1 cellular context compared by ENCODE assay signal in the genomic region with DNA sequence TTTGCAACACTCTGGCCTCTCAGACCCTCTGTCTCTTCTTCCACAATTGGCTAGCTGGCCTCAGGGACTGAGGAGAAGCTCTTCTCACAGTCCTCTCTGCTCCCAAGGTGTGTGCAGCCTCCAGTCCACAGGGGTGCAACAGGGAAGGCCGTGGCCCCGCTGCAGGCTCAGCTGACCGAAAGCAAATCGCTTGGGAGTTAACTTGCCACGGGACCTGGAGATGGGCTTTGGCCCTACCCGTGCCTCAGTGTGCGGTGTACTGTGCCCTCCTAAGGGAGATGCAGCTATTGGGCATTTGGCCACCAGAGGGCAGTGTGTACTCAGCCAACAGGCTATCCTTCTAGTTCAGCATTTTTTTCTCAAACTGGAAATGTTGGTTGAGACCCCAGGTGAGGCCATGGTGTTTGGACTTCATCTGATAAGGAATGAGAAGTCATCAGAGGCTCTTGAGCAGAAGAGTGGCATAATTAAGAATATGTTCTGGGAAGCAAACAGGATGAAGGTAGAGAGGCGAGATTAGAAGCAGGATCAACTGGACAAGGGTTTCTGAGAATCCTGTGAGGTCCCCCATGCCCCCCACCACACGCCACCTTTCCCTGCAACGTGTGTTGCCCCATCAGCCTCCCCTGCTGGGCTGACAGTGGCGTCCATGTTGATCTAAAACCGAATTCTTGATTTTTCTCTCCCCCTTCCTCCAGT.
TF ChIP-seq lines count a peak whose summit lies in the region.

No MANE protein-coding gene starts in this region.

TF ChIP-seq in K562, 482 proteins besides CTCF, POLR2A, EP300 and RAD21 (continued from another document and continues in another):
- TF ChIP-seq, protein P1, sequence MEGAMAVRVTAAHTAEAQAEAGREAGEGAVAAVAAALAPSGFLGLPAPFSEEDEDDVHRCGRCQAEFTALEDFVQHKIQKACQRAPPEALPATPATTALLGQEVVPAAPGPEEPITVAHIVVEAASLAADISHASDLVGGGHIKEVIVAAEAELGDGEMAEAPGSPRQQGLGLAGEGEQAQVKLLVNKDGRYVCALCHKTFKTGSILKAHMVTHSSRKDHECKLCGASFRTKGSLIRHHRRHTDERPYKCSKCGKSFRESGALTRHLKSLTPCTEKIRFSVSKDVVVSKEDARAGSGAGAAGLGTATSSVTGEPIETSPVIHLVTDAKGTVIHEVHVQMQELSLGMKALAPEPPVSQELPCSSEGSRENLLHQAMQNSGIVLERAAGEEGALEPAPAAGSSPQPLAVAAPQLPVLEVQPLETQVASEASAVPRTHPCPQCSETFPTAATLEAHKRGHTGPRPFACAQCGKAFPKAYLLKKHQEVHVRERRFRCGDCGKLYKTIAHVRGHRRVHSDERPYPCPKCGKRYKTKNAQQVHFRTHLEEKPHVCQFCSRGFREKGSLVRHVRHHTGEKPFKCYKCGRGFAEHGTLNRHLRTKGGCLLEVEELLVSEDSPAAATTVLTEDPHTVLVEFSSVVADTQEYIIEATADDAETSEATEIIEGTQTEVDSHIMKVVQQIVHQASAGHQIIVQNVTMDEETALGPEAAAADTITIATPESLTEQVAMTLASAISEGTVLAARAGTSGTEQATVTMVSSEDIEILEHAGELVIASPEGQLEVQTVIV (CRISPR knock-in tag; IDR thresholded peaks at IDR 0.05; ENCODE audit: borderline replicate concordance), result no peak
- TF ChIP-seq, protein P2, sequence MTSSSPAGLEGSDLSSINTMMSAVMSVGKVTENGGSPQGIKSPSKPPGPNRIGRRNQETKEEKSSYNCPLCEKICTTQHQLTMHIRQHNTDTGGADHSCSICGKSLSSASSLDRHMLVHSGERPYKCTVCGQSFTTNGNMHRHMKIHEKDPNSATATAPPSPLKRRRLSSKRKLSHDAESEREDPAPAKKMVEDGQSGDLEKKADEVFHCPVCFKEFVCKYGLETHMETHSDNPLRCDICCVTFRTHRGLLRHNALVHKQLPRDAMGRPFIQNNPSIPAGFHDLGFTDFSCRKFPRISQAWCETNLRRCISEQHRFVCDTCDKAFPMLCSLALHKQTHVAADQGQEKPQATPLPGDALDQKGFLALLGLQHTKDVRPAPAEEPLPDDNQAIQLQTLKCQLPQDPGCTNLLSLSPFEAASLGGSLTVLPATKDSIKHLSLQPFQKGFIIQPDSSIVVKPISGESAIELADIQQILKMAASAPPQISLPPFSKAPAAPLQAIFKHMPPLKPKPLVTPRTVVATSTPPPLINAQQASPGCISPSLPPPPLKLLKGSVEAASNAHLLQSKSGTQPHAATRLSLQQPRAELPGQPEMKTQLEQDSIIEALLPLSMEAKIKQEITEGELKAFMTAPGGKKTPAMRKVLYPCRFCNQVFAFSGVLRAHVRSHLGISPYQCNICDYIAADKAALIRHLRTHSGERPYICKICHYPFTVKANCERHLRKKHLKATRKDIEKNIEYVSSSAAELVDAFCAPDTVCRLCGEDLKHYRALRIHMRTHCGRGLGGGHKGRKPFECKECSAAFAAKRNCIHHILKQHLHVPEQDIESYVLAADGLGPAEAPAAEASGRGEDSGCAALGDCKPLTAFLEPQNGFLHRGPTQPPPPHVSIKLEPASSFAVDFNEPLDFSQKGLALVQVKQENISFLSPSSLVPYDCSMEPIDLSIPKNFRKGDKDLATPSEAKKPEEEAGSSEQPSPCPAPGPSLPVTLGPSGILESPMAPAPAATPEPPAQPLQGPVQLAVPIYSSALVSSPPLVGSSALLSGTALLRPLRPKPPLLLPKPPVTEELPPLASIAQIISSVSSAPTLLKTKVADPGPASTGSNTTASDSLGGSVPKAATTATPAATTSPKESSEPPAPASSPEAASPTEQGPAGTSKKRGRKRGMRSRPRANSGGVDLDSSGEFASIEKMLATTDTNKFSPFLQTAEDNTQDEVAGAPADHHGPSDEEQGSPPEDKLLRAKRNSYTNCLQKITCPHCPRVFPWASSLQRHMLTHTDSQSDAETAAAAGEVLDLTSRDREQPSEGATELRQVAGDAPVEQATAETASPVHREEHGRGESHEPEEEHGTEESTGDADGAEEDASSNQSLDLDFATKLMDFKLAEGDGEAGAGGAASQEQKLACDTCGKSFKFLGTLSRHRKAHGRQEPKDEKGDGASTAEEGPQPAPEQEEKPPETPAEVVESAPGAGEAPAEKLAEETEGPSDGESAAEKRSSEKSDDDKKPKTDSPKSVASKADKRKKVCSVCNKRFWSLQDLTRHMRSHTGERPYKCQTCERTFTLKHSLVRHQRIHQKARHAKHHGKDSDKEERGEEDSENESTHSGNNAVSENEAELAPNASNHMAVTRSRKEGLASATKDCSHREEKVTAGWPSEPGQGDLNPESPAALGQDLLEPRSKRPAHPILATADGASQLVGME (CRISPR knock-in tag; IDR thresholded peaks at IDR 0.05), result no peak
- TF ChIP-seq FIP1L1 (IDR thresholded peaks at IDR 0.05; ENCODE audit: low read depth, low read length, poor library complexity, severe bottlenecking), result no peak
- TF ChIP-seq THRAP3 (IDR thresholded peaks at IDR 0.05; ENCODE audit: borderline replicate concordance), result no peak
- peak; percentile 95 for TF ChIP-seq ARID2 (IDR thresholded peaks at IDR 0.05)
- no peak for TF ChIP-seq ZBED1 (IDR thresholded peaks at IDR 0.05)
- TF ChIP-seq MECOM (CRISPR knock-in tag; IDR thresholded peaks at IDR 0.05), result 0 out of 2 replicates have a peak, but pooled peaks have one; percentile 15
- no peak for TF ChIP-seq TSC22D4 (tag; IDR thresholded peaks at IDR 0.05)
- no peak for TF ChIP-seq ZNF79 (CRISPR knock-in tag; IDR thresholded peaks at IDR 0.05; ENCODE audit: low read depth)
- TF ChIP-seq, protein P3, sequence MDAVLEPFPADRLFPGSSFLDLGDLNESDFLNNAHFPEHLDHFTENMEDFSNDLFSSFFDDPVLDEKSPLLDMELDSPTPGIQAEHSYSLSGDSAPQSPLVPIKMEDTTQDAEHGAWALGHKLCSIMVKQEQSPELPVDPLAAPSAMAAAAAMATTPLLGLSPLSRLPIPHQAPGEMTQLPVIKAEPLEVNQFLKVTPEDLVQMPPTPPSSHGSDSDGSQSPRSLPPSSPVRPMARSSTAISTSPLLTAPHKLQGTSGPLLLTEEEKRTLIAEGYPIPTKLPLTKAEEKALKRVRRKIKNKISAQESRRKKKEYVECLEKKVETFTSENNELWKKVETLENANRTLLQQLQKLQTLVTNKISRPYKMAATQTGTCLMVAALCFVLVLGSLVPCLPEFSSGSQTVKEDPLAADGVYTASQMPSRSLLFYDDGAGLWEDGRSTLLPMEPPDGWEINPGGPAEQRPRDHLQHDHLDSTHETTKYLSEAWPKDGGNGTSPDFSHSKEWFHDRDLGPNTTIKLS (IDR thresholded peaks at IDR 0.05; ENCODE audit: borderline replicate concordance, low read depth), result no peak
- TF ChIP-seq, protein P4, sequence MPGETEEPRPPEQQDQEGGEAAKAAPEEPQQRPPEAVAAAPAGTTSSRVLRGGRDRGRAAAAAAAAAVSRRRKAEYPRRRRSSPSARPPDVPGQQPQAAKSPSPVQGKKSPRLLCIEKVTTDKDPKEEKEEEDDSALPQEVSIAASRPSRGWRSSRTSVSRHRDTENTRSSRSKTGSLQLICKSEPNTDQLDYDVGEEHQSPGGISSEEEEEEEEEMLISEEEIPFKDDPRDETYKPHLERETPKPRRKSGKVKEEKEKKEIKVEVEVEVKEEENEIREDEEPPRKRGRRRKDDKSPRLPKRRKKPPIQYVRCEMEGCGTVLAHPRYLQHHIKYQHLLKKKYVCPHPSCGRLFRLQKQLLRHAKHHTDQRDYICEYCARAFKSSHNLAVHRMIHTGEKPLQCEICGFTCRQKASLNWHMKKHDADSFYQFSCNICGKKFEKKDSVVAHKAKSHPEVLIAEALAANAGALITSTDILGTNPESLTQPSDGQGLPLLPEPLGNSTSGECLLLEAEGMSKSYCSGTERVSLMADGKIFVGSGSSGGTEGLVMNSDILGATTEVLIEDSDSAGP (CRISPR knock-in tag; IDR thresholded peaks at IDR 0.05), result no peak
- no peak for TF ChIP-seq PTBP1 (IDR thresholded peaks at IDR 0.05; ENCODE audit: low read depth, low read length)
- TF ChIP-seq RCOR1 (IDR thresholded peaks at IDR 0.05; ENCODE audit: borderline replicate concordance in 1 of 2, low read depth in 2 of 2, low read length in 2 of 2), result peak in 1 of 2 experiments; percentile 44; a peak in 1 of 4 replicates
- TF ChIP-seq HNRNPL (IDR thresholded peaks at IDR 0.05; ENCODE audit: low read depth, low read length), result no peak
- TF ChIP-seq, protein P5, sequence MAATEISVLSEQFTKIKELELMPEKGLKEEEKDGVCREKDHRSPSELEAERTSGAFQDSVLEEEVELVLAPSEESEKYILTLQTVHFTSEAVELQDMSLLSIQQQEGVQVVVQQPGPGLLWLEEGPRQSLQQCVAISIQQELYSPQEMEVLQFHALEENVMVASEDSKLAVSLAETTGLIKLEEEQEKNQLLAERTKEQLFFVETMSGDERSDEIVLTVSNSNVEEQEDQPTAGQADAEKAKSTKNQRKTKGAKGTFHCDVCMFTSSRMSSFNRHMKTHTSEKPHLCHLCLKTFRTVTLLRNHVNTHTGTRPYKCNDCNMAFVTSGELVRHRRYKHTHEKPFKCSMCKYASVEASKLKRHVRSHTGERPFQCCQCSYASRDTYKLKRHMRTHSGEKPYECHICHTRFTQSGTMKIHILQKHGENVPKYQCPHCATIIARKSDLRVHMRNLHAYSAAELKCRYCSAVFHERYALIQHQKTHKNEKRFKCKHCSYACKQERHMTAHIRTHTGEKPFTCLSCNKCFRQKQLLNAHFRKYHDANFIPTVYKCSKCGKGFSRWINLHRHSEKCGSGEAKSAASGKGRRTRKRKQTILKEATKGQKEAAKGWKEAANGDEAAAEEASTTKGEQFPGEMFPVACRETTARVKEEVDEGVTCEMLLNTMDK (IDR thresholded peaks at IDR 0.05; ENCODE audit: borderline replicate concordance, insufficient read depth, low read depth, low read length, poor library complexity, severe bottlenecking), result no peak
- no peak for TF ChIP-seq SRSF9 (IDR thresholded peaks at IDR 0.05; ENCODE audit: borderline replicate concordance, low read depth, low read length)
- no peak for TF ChIP-seq ZNF76 (CRISPR knock-in tag; IDR thresholded peaks at IDR 0.05; ENCODE audit: borderline replicate concordance)
- no peak for TF ChIP-seq SIN3A (IDR thresholded peaks at IDR 0.05; ENCODE audit: borderline replicate concordance in 2 of 2, control insufficient read depth in 1 of 2, low read depth in 2 of 2, low read length in 2 of 2)
- no peak for TF ChIP-seq ZNF77 (CRISPR knock-in tag; IDR thresholded peaks at IDR 0.05)
- TF ChIP-seq, protein P6, sequence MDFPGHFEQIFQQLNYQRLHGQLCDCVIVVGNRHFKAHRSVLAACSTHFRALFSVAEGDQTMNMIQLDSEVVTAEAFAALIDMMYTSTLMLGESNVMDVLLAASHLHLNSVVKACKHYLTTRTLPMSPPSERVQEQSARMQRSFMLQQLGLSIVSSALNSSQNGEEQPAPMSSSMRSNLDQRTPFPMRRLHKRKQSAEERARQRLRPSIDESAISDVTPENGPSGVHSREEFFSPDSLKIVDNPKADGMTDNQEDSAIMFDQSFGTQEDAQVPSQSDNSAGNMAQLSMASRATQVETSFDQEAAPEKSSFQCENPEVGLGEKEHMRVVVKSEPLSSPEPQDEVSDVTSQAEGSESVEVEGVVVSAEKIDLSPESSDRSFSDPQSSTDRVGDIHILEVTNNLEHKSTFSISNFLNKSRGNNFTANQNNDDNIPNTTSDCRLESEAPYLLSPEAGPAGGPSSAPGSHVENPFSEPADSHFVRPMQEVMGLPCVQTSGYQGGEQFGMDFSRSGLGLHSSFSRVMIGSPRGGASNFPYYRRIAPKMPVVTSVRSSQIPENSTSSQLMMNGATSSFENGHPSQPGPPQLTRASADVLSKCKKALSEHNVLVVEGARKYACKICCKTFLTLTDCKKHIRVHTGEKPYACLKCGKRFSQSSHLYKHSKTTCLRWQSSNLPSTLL (IDR thresholded peaks at IDR 0.05), result no peak
- no peak for TF ChIP-seq ZNF263 (CRISPR knock-in tag; IDR thresholded peaks at IDR 0.05; ENCODE audit: borderline replicate concordance)
- TF ChIP-seq FOXJ2 (tag; IDR thresholded peaks at IDR 0.05), result no peak
- TF ChIP-seq CCNT2 (IDR thresholded peaks at IDR 0.05; ENCODE audit: borderline replicate concordance, extremely low read depth, insufficient read length, low read depth, low read length), result no peak
- TF ChIP-seq, protein P7, sequence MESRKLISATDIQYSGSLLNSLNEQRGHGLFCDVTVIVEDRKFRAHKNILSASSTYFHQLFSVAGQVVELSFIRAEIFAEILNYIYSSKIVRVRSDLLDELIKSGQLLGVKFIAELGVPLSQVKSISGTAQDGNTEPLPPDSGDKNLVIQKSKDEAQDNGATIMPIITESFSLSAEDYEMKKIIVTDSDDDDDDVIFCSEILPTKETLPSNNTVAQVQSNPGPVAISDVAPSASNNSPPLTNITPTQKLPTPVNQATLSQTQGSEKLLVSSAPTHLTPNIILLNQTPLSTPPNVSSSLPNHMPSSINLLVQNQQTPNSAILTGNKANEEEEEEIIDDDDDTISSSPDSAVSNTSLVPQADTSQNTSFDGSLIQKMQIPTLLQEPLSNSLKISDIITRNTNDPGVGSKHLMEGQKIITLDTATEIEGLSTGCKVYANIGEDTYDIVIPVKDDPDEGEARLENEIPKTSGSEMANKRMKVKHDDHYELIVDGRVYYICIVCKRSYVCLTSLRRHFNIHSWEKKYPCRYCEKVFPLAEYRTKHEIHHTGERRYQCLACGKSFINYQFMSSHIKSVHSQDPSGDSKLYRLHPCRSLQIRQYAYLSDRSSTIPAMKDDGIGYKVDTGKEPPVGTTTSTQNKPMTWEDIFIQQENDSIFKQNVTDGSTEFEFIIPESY (CRISPR knock-in tag; IDR thresholded peaks at IDR 0.05), result 0 out of 2 replicates have a peak, but pooled peaks have one; percentile 18
- TF ChIP-seq ZEB2 (IDR thresholded peaks at IDR 0.05), result no peak
- no peak for TF ChIP-seq ZBTB17 (CRISPR knock-in tag; IDR thresholded peaks at IDR 0.05)
- TF ChIP-seq PHF21A (IDR thresholded peaks at IDR 0.05; ENCODE audit: borderline replicate concordance, low read depth), result no peak
- TF ChIP-seq ZNF316 (IDR thresholded peaks at IDR 0.05), result peak; percentile 61; the same call in 1 of the 2 replicates
- TF ChIP-seq, protein P8, sequence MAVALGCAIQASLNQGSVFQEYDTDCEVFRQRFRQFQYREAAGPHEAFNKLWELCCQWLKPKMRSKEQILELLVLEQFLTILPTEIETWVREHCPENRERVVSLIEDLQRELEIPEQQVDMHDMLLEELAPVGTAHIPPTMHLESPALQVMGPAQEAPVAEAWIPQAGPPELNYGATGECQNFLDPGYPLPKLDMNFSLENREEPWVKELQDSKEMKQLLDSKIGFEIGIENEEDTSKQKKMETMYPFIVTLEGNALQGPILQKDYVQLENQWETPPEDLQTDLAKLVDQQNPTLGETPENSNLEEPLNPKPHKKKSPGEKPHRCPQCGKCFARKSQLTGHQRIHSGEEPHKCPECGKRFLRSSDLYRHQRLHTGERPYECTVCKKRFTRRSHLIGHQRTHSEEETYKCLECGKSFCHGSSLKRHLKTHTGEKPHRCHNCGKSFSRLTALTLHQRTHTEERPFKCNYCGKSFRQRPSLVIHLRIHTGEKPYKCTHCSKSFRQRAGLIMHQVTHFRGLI (CRISPR knock-in tag; IDR thresholded peaks at IDR 0.05), result no peak
- no peak for TF ChIP-seq ELF1 (tag; IDR thresholded peaks at IDR 0.05)
- TF ChIP-seq ILF3 (IDR thresholded peaks at IDR 0.05; ENCODE audit: borderline replicate concordance), result no peak
- no peak for TF ChIP-seq STAT5B (CRISPR knock-in tag; IDR thresholded peaks at IDR 0.05)
- TF ChIP-seq RB1 (IDR thresholded peaks at IDR 0.05; ENCODE audit: low read depth), result peak; percentile 53; the same call in 1 of the 2 replicates
- TF ChIP-seq, protein P9, sequence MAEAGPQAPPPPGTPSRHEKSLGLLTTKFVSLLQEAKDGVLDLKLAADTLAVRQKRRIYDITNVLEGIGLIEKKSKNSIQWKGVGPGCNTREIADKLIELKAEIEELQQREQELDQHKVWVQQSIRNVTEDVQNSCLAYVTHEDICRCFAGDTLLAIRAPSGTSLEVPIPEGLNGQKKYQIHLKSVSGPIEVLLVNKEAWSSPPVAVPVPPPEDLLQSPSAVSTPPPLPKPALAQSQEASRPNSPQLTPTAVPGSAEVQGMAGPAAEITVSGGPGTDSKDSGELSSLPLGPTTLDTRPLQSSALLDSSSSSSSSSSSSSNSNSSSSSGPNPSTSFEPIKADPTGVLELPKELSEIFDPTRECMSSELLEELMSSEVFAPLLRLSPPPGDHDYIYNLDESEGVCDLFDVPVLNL (CRISPR knock-in tag; IDR thresholded peaks at IDR 0.05; ENCODE audit: low read depth), result no peak
